Comparison of ENCODE assay signal across 9 cellular contexts in genomic region chr3:15271785-15272381, GRCh38.
A peak's percentile ranks its signal among the peaks of the same experiment; 100 is the strongest.
DNase-seq lines count a peak whose midpoint lies in the region; ATAC-seq and TF ChIP-seq lines count a peak whose summit lies in the region.
"Had no signal": no experiment of that assay in that cellular context is flagged by ENCODE, and none has a peak within 500 bp of the region (broad histone marks: within the 10 kb centered on the region; RNA-seq: fewer than 3 reads in every experiment).

No MANE protein-coding gene starts in this region.

- no peak overlapping the region for H3K4me3 ChIP-seq in neural progenitor cell
- no peak overlapping the region for H3K4me3 ChIP-seq in upper lobe of left lung
- H3K4me3 ChIP-seq in Caco-2 (ENCODE audit: low read depth, low read length), result no peak overlapping the region

- DNase-seq in GM10248 (ENCODE audit: extremely low spot score) (peak; percentile 70), SKM-1 (lab: John Stamatoyannopoulos, UW; ENCODE audit: unreplicated experiment) (peak; percentile 93), neural progenitor cell (ENCODE audit: low spot score) (no peak), upper lobe of left lung (peak in 1 of 2 donors; percentile 80), Caco-2 (no peak), foreskin keratinocyte (no peak)
- peak in 3 of 4 experiments; percentile 42 to 65 (median 60) for DNase-seq in activated naive CD4-positive, alpha-beta T cell (lab: John Stamatoyannopoulos, UW)

- H3K36me3 Mint-ChIP-seq in neural progenitor cell (no peaks in the 10 kb centered on the region), Caco-2 (ENCODE audit: insufficient read depth, unreplicated experiment) (no peaks in the 10 kb centered on the region)

- TF ChIP-seq POLR2A in upper lobe of left lung (IDR thresholded peaks at IDR 0.05), result peak in 1 of 4 donors; percentile 44

- BruUV-seq in Caco-2 (replicated peaks; lab: Mats Ljungman, UMichigan), result no TSS peak

- H3K4me1 Mint-ChIP-seq in neural progenitor cell (peaks cover 8% of the 10 kb centered on the region), Caco-2 (ENCODE audit: low read depth, unreplicated experiment) (peaks cover 12% of the 10 kb centered on the region)

- no peaks in the 10 kb centered on the region for H3K36me3 ChIP-seq in neural progenitor cell
- H3K36me3 ChIP-seq in upper lobe of left lung, result peaks cover 0 to 14% (median 6%) of the 10 kb centered on the region in 4 donors
- no peaks in the 10 kb centered on the region for H3K36me3 ChIP-seq in Caco-2 (ENCODE audit: control insufficient read depth, insufficient read depth, low read length)

- H3K27me3 ChIP-seq in neural progenitor cell, result no peaks in the 10 kb centered on the region
- no peaks in the 10 kb centered on the region for H3K27me3 ChIP-seq in upper lobe of left lung
- H3K27me3 ChIP-seq in Caco-2 (replicated peaks; ENCODE audit: control insufficient read depth, insufficient read depth, low read length), result no peaks in the 10 kb centered on the region
- no peaks in the 10 kb centered on the region for H3K27me3 ChIP-seq in foreskin keratinocyte

- peak overlapping the region; percentile 34 for H3K4me3 Mint-ChIP-seq in neural progenitor cell
- no peak overlapping the region for H3K4me3 Mint-ChIP-seq in Caco-2 (ENCODE audit: unreplicated experiment)
- H3K4me3 Mint-ChIP-seq: brain had no signal

- no peak overlapping the region for H2AFZ ChIP-seq in neural progenitor cell (replicated peaks)

- intact Hi-C loops in Caco-2 (cut with micrococcal nuclease; ENCODE audit: unreplicated experiment), result no loop called here

- H3K9me3 Mint-ChIP-seq in neural progenitor cell (peaks cover 2% of the 10 kb centered on the region), Caco-2 (ENCODE audit: unreplicated experiment) (no peaks in the 10 kb centered on the region)
- H3K9me3 Mint-ChIP-seq: brain had no signal

- WGBS in upper lobe of left lung, 2 donors, result 47 to 57% methylated on average over 14 of the region's 14 CpGs

- no peaks in the 10 kb centered on the region for H3K79me2 ChIP-seq in neural progenitor cell (ENCODE audit: low read depth)

- H3K27ac Mint-ChIP-seq in neural progenitor cell, result no peak overlapping the region
- no peak overlapping the region for H3K27ac Mint-ChIP-seq in Caco-2 (ENCODE audit: unreplicated experiment)
- H3K27ac Mint-ChIP-seq: brain had no signal

- TF ChIP-seq CTCF in GM10248 (IDR thresholded peaks at IDR 0.05; ENCODE audit: control extremely low read depth, extremely low read depth, low read depth, missing control alignments), result no peak
- TF ChIP-seq CTCF in neural progenitor cell (IDR thresholded peaks at IDR 0.05), result no peak
- TF ChIP-seq CTCF in upper lobe of left lung (IDR thresholded peaks at IDR 0.05), result no peak
- TF ChIP-seq CTCF in Caco-2 (IDR thresholded peaks at IDR 0.05; ENCODE audit: insufficient read depth in 1 of 2, low read depth in 1 of 2, low read length in 1 of 2, severe bottlenecking in 1 of 2, unreplicated experiment in 1 of 2), result no peak
- no peak for TF ChIP-seq CTCF in foreskin keratinocyte (conservative IDR thresholded peaks at IDR 0.05)

- H3F3A ChIP-seq in neural progenitor cell (ENCODE audit: low read depth), result no peaks in the 10 kb centered on the region

- no peak overlapping the region for H3K9ac ChIP-seq in neural progenitor cell

- POLR2A ChIA-PET in GM10248 (lab: Yijun Ruan, JAX) (no interaction called here), Caco-2 (lab: Charles Lee) (no interaction called here)

- peaks cover 5% of the 10 kb centered on the region for H3K4me1 ChIP-seq in neural progenitor cell
- peaks cover 44 to 78% (median 66%) of the 10 kb centered on the region in 4 donors for H3K4me1 ChIP-seq in upper lobe of left lung
- 0 out of 2 replicates have a peak, but pooled peaks cover 5% of the 10 kb centered on the region for H3K4me1 ChIP-seq in Caco-2
- peaks cover 6% of the 10 kb centered on the region for H3K4me1 ChIP-seq in foreskin keratinocyte

- H3K27me3 Mint-ChIP-seq in neural progenitor cell (ENCODE audit: insufficient read depth, low read depth), result peaks cover 4% of the 10 kb centered on the region
- no peaks in the 10 kb centered on the region for H3K27me3 Mint-ChIP-seq in Caco-2 (ENCODE audit: insufficient read depth, unreplicated experiment)
- H3K27me3 Mint-ChIP-seq: brain had no signal

- no peaks in the 10 kb centered on the region for H4K20me1 ChIP-seq in neural progenitor cell (ENCODE audit: low read depth)

- H3K9me3 ChIP-seq in neural progenitor cell (ENCODE audit: low read depth), result no peaks in the 10 kb centered on the region
- no peaks in the 10 kb centered on the region for H3K9me3 ChIP-seq in upper lobe of left lung
- H3K9me3 ChIP-seq in Caco-2, result no peaks in the 10 kb centered on the region

- CTCF ChIA-PET in GM10248 (lab: Yijun Ruan, JAX) (interaction anchor here (1.3 to 9.4 kb wide), 3 partner anchors 59 to 132 kb away, joined by 4 to 151 read pairs (median 69); partner anchors contain the start of gene SH3BP5), Caco-2 (lab: Charles Lee) (no interaction called here)

- ATAC-seq in HG02678 (IDR thresholded peaks at IDR 0.05; ENCODE audit: unreplicated experiment) (peak; percentile 78), upper lobe of left lung (ENCODE audit: low FRiP score in 2 of 2) (peak; percentile 68), foreskin keratinocyte (no peak)

- no peak overlapping the region for H3K27ac ChIP-seq in neural progenitor cell
- peak overlapping the region; percentile 71 to 81 (median 79) for H3K27ac ChIP-seq in upper lobe of left lung
- H3K27ac ChIP-seq in foreskin keratinocyte, result no peak overlapping the region

- peak in 2 of 4 donors; percentile 42 to 81 for TF ChIP-seq EP300 in upper lobe of left lung (IDR thresholded peaks at IDR 0.05)

- no peak overlapping the region for H3K4me2 ChIP-seq in neural progenitor cell

Comparison
In these comparisons a context has a peak if more than half of its experiments do, and no peak if none do; other contexts are left out.
1. DNase-seq: peak in GM10248 (single experiment), SKM-1 (single experiment) and activated naive CD4-positive, alpha-beta T cell (3 of 4); none in neural progenitor cell (single experiment), Caco-2 (0 of 2) and foreskin keratinocyte (0 of 2).
2. H3K27ac ChIP-seq: peak in upper lobe of left lung (4 of 4); none in neural progenitor cell (single experiment) and foreskin keratinocyte (single experiment).